17 cellular contexts compared by ENCODE assay signal in genomic region chr15:68593826-68594532, GRCh38. TPM values are rescaled to one million over a fixed set of nuclear protein-coding genes. Genes with fewer than 3 reads are reported as not detected.
"Had no signal": no experiment of that assay in that cellular context is flagged by ENCODE, and none has a peak within 500 bp of the region (broad histone marks: within the 10 kb centered on the region; RNA-seq: fewer than 3 reads in every experiment).

No MANE protein-coding gene starts in this region.

- H3K9me3 Mint-ChIP-seq: activated T-cell treated with anti-CD3 and anti-CD28 coated beads, Interleukin-2, amount 50 U/mL, for 4 hours had no signal

- H3K4me1 Mint-ChIP-seq: activated CD8-positive, alpha-beta memory T cell treated with anti-CD3 and anti-CD28 coated beads, Interleukin-2, amount 10 ng/mL, durations not matched to agents 7 days and 5 days had no signal

- H3K27ac ChIP-seq: breast epithelium, left lung, suprapubic skin had no signal

- ATAC-seq: activated CD8-positive, alpha-beta memory T cell treated with anti-CD3 and anti-CD28 coated beads, Interleukin-2, amount 10 ng/mL, durations not matched to agents 7 days and 5 days; activated T-cell treated with anti-CD3 and anti-CD28 coated beads, Interleukin-2, amount 50 U/mL, for 4 hours; heart left ventricle; left lung; sciatic nerve had no signal

- H3K36me3 Mint-ChIP-seq: activated CD8-positive, alpha-beta memory T cell treated with anti-CD3 and anti-CD28 coated beads, Interleukin-2, amount 10 ng/mL, durations not matched to agents 7 days and 5 days; activated naive CD8-positive, alpha-beta T cell had no signal

- H3K4me3 ChIP-seq: breast epithelium, heart left ventricle, left lung, suprapubic skin, upper lobe of left lung had no signal

- H3K4me3 Mint-ChIP-seq: activated CD8-positive, alpha-beta memory T cell treated with anti-CD3 and anti-CD28 coated beads, Interleukin-2, amount 10 ng/mL, durations not matched to agents 7 days and 5 days; activated naive CD8-positive, alpha-beta T cell; activated T-cell treated with anti-CD3 and anti-CD28 coated beads, Interleukin-2, amount 50 U/mL, for 4 hours had no signal

- H3K36me3 ChIP-seq: breast epithelium, heart left ventricle, left lung, suprapubic skin, upper lobe of left lung had no signal

- H3K27ac Mint-ChIP-seq: activated CD8-positive, alpha-beta memory T cell treated with anti-CD3 and anti-CD28 coated beads, Interleukin-2, amount 10 ng/mL, durations not matched to agents 7 days and 5 days; activated naive CD8-positive, alpha-beta T cell had no signal

- H3K27me3 ChIP-seq: breast epithelium, left lung, suprapubic skin, upper lobe of left lung had no signal

- H3K9me3 ChIP-seq: breast epithelium, heart left ventricle, left lung, suprapubic skin, upper lobe of left lung had no signal

- DNase-seq: activated CD4-positive, alpha-beta T cell treated with anti-CD3 and anti-CD28 coated beads, Interleukin-2, amount 50 U/mL, for 48 hours; activated CD4-positive, CD25-positive, alpha-beta regulatory T cell treated with anti-CD3 and anti-CD28 coated beads, Interleukin-2, amount 50 U/mL, for 72 hours; activated CD8-positive, alpha-beta memory T cell treated with anti-CD3 and anti-CD28 coated beads, Interleukin-2, amount 10 ng/mL, durations not matched to agents 7 days and 5 days; activated effector memory CD4-positive, alpha-beta T cell treated with anti-CD3 and anti-CD28 coated beads, Interleukin-2, amount 50 U/mL, for 16 hours; activated T-cell treated with anti-CD3 and anti-CD28 coated beads, Interleukin-2, amount 50 U/mL, for 4 hours; amygdala; islet precursor cell; left lung; stimulated activated CD4-positive, alpha-beta T cell treated with anti-CD3 and anti-CD28 coated beads, Interleukin-2, amount 100 ng/mL, for 24 hours; stimulated activated naive CD4-positive, alpha-beta T cell; upper lobe of left lung had no signal

RNA-seq across cellular contexts. Expression of gene CORO2B, which starts 15.2 kb away (rescaled TPM):
- total RNA-seq: activated CD8-positive, alpha-beta memory T cell treated with anti-CD3 and anti-CD28 coated beads, Interleukin-2, amount 10 ng/mL, durations not matched to agents 7 days and 5 days; T-helper 2 cell treated with Interferon-gamma antibody and Interleukin-4, amounts not matched to agents 100 ng/mL and 5 ng/mL, for 36 hours had no signal
